ENCODE assay signal across 2 cellular contexts in the genomic region with DNA sequence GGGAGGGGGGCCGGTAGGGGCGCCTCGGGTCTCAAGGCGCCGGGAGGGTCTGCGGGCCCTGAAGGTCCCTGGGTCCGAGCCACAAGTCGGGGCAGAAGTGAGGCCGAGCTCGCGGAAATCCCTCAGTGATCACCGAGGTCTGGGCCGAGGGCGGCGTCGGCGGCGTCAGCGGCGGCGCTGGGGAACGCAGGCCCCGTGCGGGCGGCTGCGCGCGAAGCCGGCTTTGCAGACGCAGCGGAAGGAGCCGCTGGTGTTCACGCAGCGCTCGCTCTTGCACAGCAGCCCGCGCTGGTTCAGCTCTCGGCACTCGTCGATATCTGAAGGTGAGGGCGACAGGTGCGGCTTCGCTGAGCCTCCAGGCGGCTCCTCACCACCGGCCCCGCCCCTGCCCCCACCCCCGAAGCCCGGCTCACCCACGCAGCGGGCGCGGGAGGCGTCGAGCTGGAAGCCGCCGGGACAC.
A peak's percentile ranks its signal among the peaks of the same experiment; 100 is the strongest.
TF ChIP-seq lines count a peak whose summit lies in the region.

No MANE protein-coding gene starts in this region.

TF ChIP-seq in GM12878, 131 proteins besides CTCF, POLR2A, EP300 and RAD21:
- TF ChIP-seq SMARCA5 (IDR thresholded peaks at IDR 0.05) (no peak), SREBF2 (IDR thresholded peaks at IDR 0.05; ENCODE audit: low read length) (no peak), MYC (IDR thresholded peaks at IDR 0.05; ENCODE audit: insufficient read depth, insufficient read length, insufficient replicate concordance, low read length, severe bottlenecking) (no peak)
- TF ChIP-seq, protein P1, sequence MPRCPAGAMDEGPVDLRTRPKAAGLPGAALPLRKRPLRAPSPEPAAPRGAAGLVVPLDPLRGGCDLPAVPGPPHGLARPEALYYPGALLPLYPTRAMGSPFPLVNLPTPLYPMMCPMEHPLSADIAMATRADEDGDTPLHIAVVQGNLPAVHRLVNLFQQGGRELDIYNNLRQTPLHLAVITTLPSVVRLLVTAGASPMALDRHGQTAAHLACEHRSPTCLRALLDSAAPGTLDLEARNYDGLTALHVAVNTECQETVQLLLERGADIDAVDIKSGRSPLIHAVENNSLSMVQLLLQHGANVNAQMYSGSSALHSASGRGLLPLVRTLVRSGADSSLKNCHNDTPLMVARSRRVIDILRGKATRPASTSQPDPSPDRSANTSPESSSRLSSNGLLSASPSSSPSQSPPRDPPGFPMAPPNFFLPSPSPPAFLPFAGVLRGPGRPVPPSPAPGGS (IDR thresholded peaks at IDR 0.05; ENCODE audit: borderline replicate concordance, insufficient read depth, low read depth, low read length, poor library complexity, severe bottlenecking), result peak; percentile 24

TF ChIP-seq in GM12891, 5 proteins besides CTCF, POLR2A, EP300 and RAD21:
- TF ChIP-seq POU2F2 (IDR thresholded peaks at IDR 0.05; ENCODE audit: low read depth, low read length) (no peak), PAX5 (IDR thresholded peaks at IDR 0.05; ENCODE audit: insufficient read depth, low read length, severe bottlenecking) (no peak), SPI1 (IDR thresholded peaks at IDR 0.05; ENCODE audit: low read depth, low read length) (no peak)
TF ChIP-seq in GM12891: peak in this region for 0.
